Comparison of ENCODE assay signal across 8 cellular contexts in genomic region chr6:148530394-148530923, GRCh38.
DNase-seq lines count a peak whose midpoint lies in the region; ATAC-seq and TF ChIP-seq lines count a peak whose summit lies in the region.

No MANE protein-coding gene starts in this region.

- H3K27me3 ChIP-seq in brain microvascular endothelial cell (replicated peaks) (no peaks in the 10 kb centered on the region), lower lobe of right lung (ENCODE audit: low read depth) (no peaks in the 10 kb centered on the region), aorta (ENCODE audit: control insufficient read depth in 1 of 2, insufficient read depth in 2 of 2, low read length in 1 of 2) (no peaks in the 10 kb centered on the region)

- H3K27ac ChIP-seq in brain microvascular endothelial cell (peak overlapping the region; percentile 94), lower lobe of right lung (peak overlapping the region; percentile 33), aorta (ENCODE audit: low read depth in 1 of 2, low read length in 2 of 2) (peak overlapping the region; percentile 16 to 80)

- DNase-seq in ACHN (peak; percentile 68), brain microvascular endothelial cell (peak; percentile 92), lower lobe of right lung (no peak), aorta (no peak), NCI-H1105 (lab: John Stamatoyannopoulos, UW) (no peak)
- no peak for DNase-seq in stimulated activated CD4-positive, alpha-beta T cell treated with anti-CD3 and anti-CD28 coated beads, Interleukin-2, amount 100 ng/mL, for 24 hours

- intact Hi-C loops in lower lobe of right lung (cut with DNase I), result no loop called here
- intact Hi-C loops in aorta (cut with DNase I), result loop anchor here in 1 of 2 donors (10.0 kb wide), 1 partner anchor 186 kb away; the partner anchor contains the start of gene SASH1

- H3K4me3 ChIP-seq in brain microvascular endothelial cell (ENCODE audit: low read depth, low read length) (peak overlapping the region; percentile 33), lower lobe of right lung (peak overlapping the region; percentile 12), aorta (ENCODE audit: low read length in 2 of 2) (peak overlapping the region in 1 of 2 donors; percentile 54)

- H3K36me3 ChIP-seq in brain microvascular endothelial cell (replicated peaks), result peaks cover 38% of the 10 kb centered on the region
- peaks cover 90% of the 10 kb centered on the region for H3K36me3 ChIP-seq in lower lobe of right lung
- peaks cover under 1 to 11% of the 10 kb centered on the region in 2 donors for H3K36me3 ChIP-seq in aorta (ENCODE audit: control insufficient read depth in 1 of 2, insufficient read depth in 2 of 2, low read length in 1 of 2)

- 1 to 4% methylated on average over 8 of the region's 8 CpGs for WGBS in aorta, 2 donors

- in situ Hi-C loops in ACHN (cut with HindIII; ENCODE audit: low pct_ligation_motif_present, low pct_unique_long_range_greater_than_20kb, low sequenced_read_pairs), result no loop called here
- in situ Hi-C loops in brain microvascular endothelial cell (cut with HindIII; ENCODE audit: low pct_ligation_motif_present, low sequenced_read_pairs), result loop anchor here (25.0 kb wide), 1 partner anchor 268 kb away; no protein-coding TSS in a partner anchor

- no peak for TF ChIP-seq CTCF in brain microvascular endothelial cell (IDR thresholded peaks at IDR 0.05; ENCODE audit: low read depth, low read length, missing control alignments)
- TF ChIP-seq CTCF in lower lobe of right lung (IDR thresholded peaks at IDR 0.05), result no peak

- ATAC-seq in GM19372 (IDR thresholded peaks at IDR 0.05; ENCODE audit: low read depth, unreplicated experiment) (peak; percentile 89), HG03520 (IDR thresholded peaks at IDR 0.05; ENCODE audit: unreplicated experiment) (peak; percentile 46), lower lobe of right lung (peak; percentile 39 to 49), aorta (ENCODE audit: low FRiP score) (peak; percentile 44)

- no peaks in the 10 kb centered on the region for H3K9me3 ChIP-seq in lower lobe of right lung
- H3K9me3 ChIP-seq in aorta (ENCODE audit: control insufficient read depth, low read length), result no peaks in the 10 kb centered on the region

- H3K4me1 ChIP-seq in lower lobe of right lung (no peaks in the 10 kb centered on the region), aorta (ENCODE audit: control insufficient read depth in 1 of 2, insufficient read depth in 2 of 2, low read length in 2 of 2) (peaks cover 0 to 6% of the 10 kb centered on the region in 2 donors)

Comparison
In these comparisons a context has a peak if more than half of its experiments do, and no peak if none do; other contexts are left out.
1. DNase-seq: peak in ACHN (single experiment) and brain microvascular endothelial cell (single experiment); none in lower lobe of right lung (single experiment), aorta (0 of 2), stimulated activated CD4-positive, alpha-beta T cell treated with anti-CD3 and anti-CD28 coated beads, Interleukin-2, amount 100 ng/mL, for 24 hours (0 of 2) and NCI-H1105 (single experiment).
2. H3K27ac ChIP-seq: peak in every context shown above with its lines; median percentile 94 in brain microvascular endothelial cell; 48 in aorta; 33 in lower lobe of right lung.
3. Peak in every context shown above with its lines, with median percentiles within 50 percentile points of each other: ATAC-seq.